ENCODE assay signal across 15 cellular contexts in the genomic region with DNA sequence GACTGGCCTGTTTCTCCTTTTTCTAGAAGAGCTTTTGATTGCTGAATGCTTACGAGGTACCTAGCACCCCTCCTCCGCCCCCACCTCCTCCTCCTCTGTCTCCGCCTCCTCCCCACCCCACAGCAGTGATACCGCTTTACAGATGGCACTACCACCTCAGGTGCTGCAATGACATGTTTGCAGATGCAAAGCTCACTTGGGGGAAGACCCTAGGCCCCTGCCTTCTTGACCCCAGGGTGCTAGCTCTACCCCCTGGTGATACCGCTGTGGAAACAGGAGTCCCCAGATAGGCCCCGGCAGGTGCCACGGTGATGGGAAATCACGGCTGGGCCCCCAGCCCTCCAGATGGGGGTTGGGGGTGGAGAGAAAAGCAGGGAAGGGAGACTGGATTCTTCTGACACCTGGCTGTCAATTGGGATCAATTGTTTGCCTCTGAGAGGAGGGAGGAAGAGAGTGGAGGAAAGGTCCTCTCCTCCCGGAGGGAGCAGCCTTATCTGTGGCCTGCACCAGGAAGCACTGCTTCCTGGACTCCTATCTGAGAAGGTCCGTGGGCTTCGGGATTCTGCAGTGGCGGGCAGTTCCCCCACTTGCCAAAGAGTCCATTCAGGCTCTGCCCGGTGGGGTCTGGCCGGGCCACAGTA. TPM values are rescaled to one million over a fixed set of nuclear protein-coding genes. Genes with fewer than 3 reads are reported as not detected.
DNase-seq lines count a peak whose midpoint lies in the region; ATAC-seq and TF ChIP-seq lines count a peak whose summit lies in the region.
"Had no signal": no experiment of that assay in that cellular context is flagged by ENCODE, and none has a peak within 500 bp of the region (broad histone marks: within the 10 kb centered on the region; RNA-seq: fewer than 3 reads in every experiment).

No MANE protein-coding gene starts in this region.

- H3K9me3 ChIP-seq in gastroesophageal sphincter (no peaks in the 10 kb centered on the region), prostate gland (no peaks in the 10 kb centered on the region)

- peak; percentile 43 for DNase-seq in GM23338 (ENCODE audit: low spot score)
- DNase-seq in NCI-H69 (lab: John Stamatoyannopoulos, UW): peak; percentile 27
- no peak for DNase-seq in prostate gland (ENCODE audit: low spot score)
- DNase-seq in stimulated activated naive CD4-positive, alpha-beta T cell treated with Interleukin-2 at 50 U/mL for 16 hours (lab: John Stamatoyannopoulos, UW): no peak
- no peak for DNase-seq in caudate nucleus (lab: John Stamatoyannopoulos, UW)
- no peak for DNase-seq in dedifferentiated amniotic fluid mesenchymal stem cell (ENCODE audit: extremely low spot score)
- DNase-seq in activated effector memory CD4-positive, alpha-beta T cell treated with Interleukin-2 at 50 U/mL for 16 hours: no peak
- DNase-seq: activated CD4-positive, alpha-beta T cell treated with anti-CD3 and anti-CD28 coated beads for 1 hour had no signal

- TF ChIP-seq POLR2A in gastroesophageal sphincter (IDR thresholded peaks at IDR 0.05) (no peak), prostate gland (IDR thresholded peaks at IDR 0.05) (no peak)

- H3K27me3 ChIP-seq in GM23338 (ENCODE audit: insufficient read depth) (no peaks in the 10 kb centered on the region), gastroesophageal sphincter (no peaks in the 10 kb centered on the region), prostate gland (replicated peaks; ENCODE audit: insufficient read depth) (no peaks in the 10 kb centered on the region)
- H3K27me3 ChIP-seq: dorsolateral prefrontal cortex had no signal

- no peaks in the 10 kb centered on the region; the same call in 2 of the 3 replicates for H3K9me3 Mint-ChIP-seq in GM23338
- H3K9me3 Mint-ChIP-seq: CD14-positive monocyte had no signal

- no peaks in the 10 kb centered on the region for H3K9me2 ChIP-seq in GM23338 (ENCODE audit: insufficient read depth)

- H3K27ac ChIP-seq in GM23338 (ENCODE audit: low read depth): no peak overlapping the region; the same call in 1 of the 2 replicates
- H3K27ac ChIP-seq in gastroesophageal sphincter: peak overlapping the region in 3 of 4 donors; percentile 38 to 77 (median 44)
- H3K27ac ChIP-seq in prostate gland: peak overlapping the region; percentile 42 to 64
- H3K27ac ChIP-seq in caudate nucleus (ENCODE audit: low read depth, low read length): no peak overlapping the region

- no peak overlapping the region for H3K4me3 Mint-ChIP-seq in GM23338
- H3K4me3 Mint-ChIP-seq: CD14-positive monocyte had no signal

- 0 out of 2 replicates have a peak overlapping the region, but pooled peaks have one; percentile 65 for H3K27ac Mint-ChIP-seq in GM23338

- H2AFZ ChIP-seq in GM23338: no peak overlapping the region

- intact Hi-C loops in prostate gland (cut with DNase I): loop anchor here (2.0 to 10.0 kb wide), 3 partner anchors 164 to 308 kb away; a partner anchor contains a TSS

- ATAC-seq in GM23338 (peak; percentile 7), gastroesophageal sphincter (no peak)

- peaks cover 29% of the 10 kb centered on the region for H3K4me1 ChIP-seq in GM23338 (ENCODE audit: insufficient read depth)
- H3K4me1 ChIP-seq in gastroesophageal sphincter: peaks cover 2 to 71% (median 15%) of the 10 kb centered on the region in 3 donors
- peaks cover 6% of the 10 kb centered on the region for H3K4me1 ChIP-seq in prostate gland (replicated peaks)

- H3K36me3 Mint-ChIP-seq in GM23338 (ENCODE audit: low read depth): peaks cover 25% of the 10 kb centered on the region

- no peaks in the 10 kb centered on the region; the same call in 1 of the 2 replicates for H4K20me1 ChIP-seq in GM23338 (replicated peaks; ENCODE audit: insufficient read depth)

- H3K36me3 ChIP-seq in GM23338 (ENCODE audit: insufficient read depth) (no peaks in the 10 kb centered on the region; the same call in 1 of the 2 replicates), gastroesophageal sphincter (peaks cover 0 to 42% of the 10 kb centered on the region in 2 donors), prostate gland (peaks cover 2 to 17% of the 10 kb centered on the region in 2 donors)

- H3F3A ChIP-seq in GM23338 (replicated peaks; ENCODE audit: low read depth): 0 out of 2 replicates have a peak, but pooled peaks cover 10% of the 10 kb centered on the region

- H3K27me3 Mint-ChIP-seq in GM23338 (ENCODE audit: insufficient read depth, low read depth, poor library complexity): peaks cover 15% of the 10 kb centered on the region

- H3K79me2 ChIP-seq in GM23338 (replicated peaks; ENCODE audit: insufficient read depth): no peaks in the 10 kb centered on the region

- H3K4me3 ChIP-seq in GM23338 (no peak overlapping the region), gastroesophageal sphincter (no peak overlapping the region), prostate gland (no peak overlapping the region)
- H3K4me3 ChIP-seq: dorsolateral prefrontal cortex had no signal

- peaks cover 36% of the 10 kb centered on the region for H3K4me1 Mint-ChIP-seq in GM23338

- TF ChIP-seq CTCF in GM23338 (conservative IDR thresholded peaks at IDR 0.05; ENCODE audit: low read depth in 2 of 2) (no peak), gastroesophageal sphincter (IDR thresholded peaks at IDR 0.05) (no peak), prostate gland (IDR thresholded peaks at IDR 0.05) (no peak)

- no peak for TF ChIP-seq EP300 in gastroesophageal sphincter (IDR thresholded peaks at IDR 0.05)

- 85% methylated on average over 7 of the region's 14 CpGs; no CpG with 5 or more reads in 1 of the 2 donors for WGBS in gastroesophageal sphincter (ENCODE audit: low coverage in 1 of 2), 2 donors
- 74% methylated on average over 14 of the region's 14 CpGs for WGBS in prostate gland

- 0 out of 2 replicates have a peak overlapping the region, but pooled peaks have one; percentile 36 for H3K4me2 ChIP-seq in GM23338

TF ChIP-seq in GM23338, 12 proteins besides CTCF, POLR2A, EP300 and RAD21 (continues in another document):
- TF ChIP-seq STAT1 (IDR thresholded peaks at IDR 0.05; ENCODE audit: unreplicated experiment) (no peak), EZH2phosphoT487 (IDR thresholded peaks at IDR 0.05; ENCODE audit: unreplicated experiment) (no peak), JUNB (IDR thresholded peaks at IDR 0.05; ENCODE audit: unreplicated experiment) (no peak), ZNF331 (CRISPR knock-in tag; IDR thresholded peaks at IDR 0.05; ENCODE audit: low read depth) (no peak)
- TF ChIP-seq, protein P1, sequence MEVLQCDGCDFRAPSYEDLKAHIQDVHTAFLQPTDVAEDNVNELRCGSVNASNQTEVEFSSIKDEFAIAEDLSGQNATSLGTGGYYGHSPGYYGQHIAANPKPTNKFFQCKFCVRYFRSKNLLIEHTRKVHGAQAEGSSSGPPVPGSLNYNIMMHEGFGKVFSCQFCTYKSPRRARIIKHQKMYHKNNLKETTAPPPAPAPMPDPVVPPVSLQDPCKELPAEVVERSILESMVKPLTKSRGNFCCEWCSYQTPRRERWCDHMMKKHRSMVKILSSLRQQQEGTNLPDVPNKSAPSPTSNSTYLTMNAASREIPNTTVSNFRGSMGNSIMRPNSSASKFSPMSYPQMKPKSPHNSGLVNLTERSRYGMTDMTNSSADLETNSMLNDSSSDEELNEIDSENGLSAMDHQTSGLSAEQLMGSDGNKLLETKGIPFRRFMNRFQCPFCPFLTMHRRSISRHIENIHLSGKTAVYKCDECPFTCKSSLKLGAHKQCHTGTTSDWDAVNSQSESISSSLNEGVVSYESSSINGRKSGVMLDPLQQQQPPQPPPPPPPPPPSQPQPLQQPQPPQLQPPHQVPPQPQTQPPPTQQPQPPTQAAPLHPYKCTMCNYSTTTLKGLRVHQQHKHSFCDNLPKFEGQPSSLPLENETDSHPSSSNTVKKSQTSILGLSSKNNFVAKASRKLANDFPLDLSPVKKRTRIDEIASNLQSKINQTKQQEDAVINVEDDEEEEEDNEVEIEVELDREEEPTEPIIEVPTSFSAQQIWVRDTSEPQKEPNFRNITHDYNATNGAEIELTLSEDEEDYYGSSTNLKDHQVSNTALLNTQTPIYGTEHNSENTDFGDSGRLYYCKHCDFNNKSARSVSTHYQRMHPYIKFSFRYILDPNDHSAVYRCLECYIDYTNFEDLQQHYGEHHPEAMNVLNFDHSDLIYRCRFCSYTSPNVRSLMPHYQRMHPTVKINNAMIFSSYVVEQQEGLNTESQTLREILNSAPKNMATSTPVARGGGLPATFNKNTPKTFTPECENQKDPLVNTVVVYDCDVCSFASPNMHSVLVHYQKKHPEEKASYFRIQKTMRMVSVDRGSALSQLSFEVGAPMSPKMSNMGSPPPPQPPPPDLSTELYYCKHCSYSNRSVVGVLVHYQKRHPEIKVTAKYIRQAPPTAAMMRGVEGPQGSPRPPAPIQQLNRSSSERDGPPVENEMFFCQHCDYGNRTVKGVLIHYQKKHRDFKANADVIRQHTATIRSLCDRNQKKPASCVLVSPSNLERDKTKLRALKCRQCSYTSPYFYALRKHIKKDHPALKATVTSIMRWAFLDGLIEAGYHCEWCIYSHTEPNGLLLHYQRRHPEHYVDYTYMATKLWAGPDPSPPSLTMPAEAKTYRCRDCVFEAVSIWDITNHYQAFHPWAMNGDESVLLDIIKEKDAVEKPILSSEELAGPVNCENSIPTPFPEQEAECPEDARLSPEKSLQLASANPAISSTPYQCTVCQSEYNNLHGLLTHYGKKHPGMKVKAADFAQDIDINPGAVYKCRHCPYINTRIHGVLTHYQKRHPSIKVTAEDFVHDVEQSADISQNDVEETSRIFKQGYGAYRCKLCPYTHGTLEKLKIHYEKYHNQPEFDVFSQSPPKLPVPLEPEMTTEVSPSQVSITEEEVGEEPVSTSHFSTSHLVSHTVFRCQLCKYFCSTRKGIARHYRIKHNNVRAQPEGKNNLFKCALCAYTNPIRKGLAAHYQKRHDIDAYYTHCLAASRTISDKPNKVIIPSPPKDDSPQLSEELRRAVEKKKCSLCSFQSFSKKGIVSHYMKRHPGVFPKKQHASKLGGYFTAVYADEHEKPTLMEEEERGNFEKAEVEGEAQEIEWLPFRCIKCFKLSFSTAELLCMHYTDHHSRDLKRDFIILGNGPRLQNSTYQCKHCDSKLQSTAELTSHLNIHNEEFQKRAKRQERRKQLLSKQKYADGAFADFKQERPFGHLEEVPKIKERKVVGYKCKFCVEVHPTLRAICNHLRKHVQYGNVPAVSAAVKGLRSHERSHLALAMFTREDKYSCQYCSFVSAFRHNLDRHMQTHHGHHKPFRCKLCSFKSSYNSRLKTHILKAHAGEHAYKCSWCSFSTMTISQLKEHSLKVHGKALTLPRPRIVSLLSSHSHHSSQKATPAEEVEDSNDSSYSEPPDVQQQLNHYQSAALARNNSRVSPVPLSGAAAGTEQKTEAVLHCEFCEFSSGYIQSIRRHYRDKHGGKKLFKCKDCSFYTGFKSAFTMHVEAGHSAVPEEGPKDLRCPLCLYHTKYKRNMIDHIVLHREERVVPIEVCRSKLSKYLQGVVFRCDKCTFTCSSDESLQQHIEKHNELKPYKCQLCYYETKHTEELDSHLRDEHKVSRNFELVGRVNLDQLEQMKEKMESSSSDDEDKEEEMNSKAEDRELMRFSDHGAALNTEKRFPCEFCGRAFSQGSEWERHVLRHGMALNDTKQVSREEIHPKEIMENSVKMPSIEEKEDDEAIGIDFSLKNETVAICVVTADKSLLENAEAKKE (CRISPR knock-in tag; IDR thresholded peaks at IDR 0.05): no peak

RNA-seq across cellular contexts. Expression of a gene that starts 37.6 kb away (rescaled TPM):
- not detected in 2 replicates for total RNA-seq in GM23338 (2014; rRNA removed; shearing (Covaris generic))
- not detected in 2 replicates for polyA plus RNA-seq in GM23338 (2016; fragmentation: Nextera tagmentation; extraction: Ambion mirVana)
- total RNA-seq in gastroesophageal sphincter: 1 to 10 TPM in 2 of 4 donors, under 1 TPM in 1, not detected in 1; 0.58 to 2.4 (median 1.3) TPM
- total RNA-seq in prostate gland: 1 to 10 TPM; 1.4 to 2.3 TPM
- total RNA-seq: fibroblast of lung; myocyte; RPMI7951; T-helper 1 cell treated with Interleukin-12 subunit alpha and Interleukin-12 subunit beta and Interleukin-4 antibody, amounts not matched to agents 30 ng/mL and 1 ng/mL, for 36 hours had no signal
- polyA plus RNA-seq: CD14-positive monocyte, fibroblast of lung had no signal

Comparison
In these comparisons a context has a peak if more than half of its experiments do, and no peak if none do; other contexts are left out.
1. DNase-seq: peak in GM23338 (single experiment) and NCI-H69 (single experiment); none in prostate gland (single experiment), stimulated activated naive CD4-positive, alpha-beta T cell treated with Interleukin-2 at 50 U/mL for 16 hours (single experiment), caudate nucleus (0 of 61), dedifferentiated amniotic fluid mesenchymal stem cell (single experiment) and activated effector memory CD4-positive, alpha-beta T cell treated with Interleukin-2 at 50 U/mL for 16 hours (single experiment).
2. H3K27ac ChIP-seq: peak in gastroesophageal sphincter (3 of 4) and prostate gland (2 of 2); none in GM23338 (single experiment) and caudate nucleus (single experiment).